Comparison of ENCODE assay signal across 17 cellular contexts in genomic region chr4:85393201-85393600, GRCh38.
DNase-seq lines count a peak whose midpoint lies in the region; ATAC-seq and FAIRE-seq lines count a peak whose summit lies in the region.
"Had no signal": no experiment of that assay in that cellular context is flagged by ENCODE, and none has a peak within 500 bp of the region (broad histone marks: within the 10 kb centered on the region; RNA-seq: fewer than 3 reads in every experiment).

No MANE protein-coding gene starts in this region.

- no peak for DNase-seq in GM18507 (ENCODE audit: extremely low spot score, insufficient read length, low read depth)
- no peak for DNase-seq in DMS53 treated with DMSO at 0.1 percent for 48 hours (lab: John Stamatoyannopoulos, UW; ENCODE audit: unreplicated experiment)
- DNase-seq in SIG-M5 (lab: John Stamatoyannopoulos, UW), result no peak
- no peak for DNase-seq in NCI-H2227 (lab: John Stamatoyannopoulos, UW; ENCODE audit: unreplicated experiment)
- no peak for DNase-seq in H7
- DNase-seq: dermis blood vessel endothelial cell; Peyer's patch; right lobe of liver; stimulated activated naive CD8-positive, alpha-beta T cell treated with anti-CD3 and anti-CD28 coated beads, Interleukin-15, Interleukin-2, amounts not matched to agents 100 U/mL and 50 U/mL, for 24 hours; T-helper 1 cell; uterus had no signal

- H3K27me3 ChIP-seq in H7 (ENCODE audit: control insufficient read depth, insufficient read depth, low read length), result no peaks in the 10 kb centered on the region
- H3K27me3 ChIP-seq: Peyer's patch, right lobe of liver, uterus had no signal

- no peak overlapping the region for H3K4me3 ChIP-seq in H7 (ENCODE audit: insufficient read depth, low read depth, low read length)
- H3K4me3 ChIP-seq: lung, Peyer's patch, right lobe of liver, uterus had no signal

- ATAC-seq in GM21367 (IDR thresholded peaks at IDR 0.05; ENCODE audit: unreplicated experiment), result peak; percentile 64
- ATAC-seq in HG02885 (IDR thresholded peaks at IDR 0.05; ENCODE audit: poor library complexity, unreplicated experiment), result peak; percentile 65
- ATAC-seq in HG03469 (IDR thresholded peaks at IDR 0.05; ENCODE audit: unreplicated experiment), result peak; percentile 38
- ATAC-seq: activated T-helper 17 cell treated with anti-CD3 and anti-CD28 coated beads, Interleukin-2, amount 50 U/mL, for 72 hours; right lobe of liver; stimulated activated naive CD8-positive, alpha-beta T cell treated with anti-CD3 and anti-CD28 coated beads, Interleukin-15, Interleukin-2, amounts not matched to agents 100 U/mL and 50 U/mL, for 24 hours had no signal

- peak; percentile 46 for FAIRE-seq in GM18507 (lab: Jason Lieb, UNC)
- FAIRE-seq: astrocyte had no signal

- no peaks in the 10 kb centered on the region for H3K36me3 ChIP-seq in H7 (replicated peaks; ENCODE audit: control insufficient read depth, insufficient read depth, low read length)
- H3K36me3 ChIP-seq: Peyer's patch, right lobe of liver, uterus had no signal
